ENCODE assay signal across 10 cellular contexts in the genomic region with DNA sequence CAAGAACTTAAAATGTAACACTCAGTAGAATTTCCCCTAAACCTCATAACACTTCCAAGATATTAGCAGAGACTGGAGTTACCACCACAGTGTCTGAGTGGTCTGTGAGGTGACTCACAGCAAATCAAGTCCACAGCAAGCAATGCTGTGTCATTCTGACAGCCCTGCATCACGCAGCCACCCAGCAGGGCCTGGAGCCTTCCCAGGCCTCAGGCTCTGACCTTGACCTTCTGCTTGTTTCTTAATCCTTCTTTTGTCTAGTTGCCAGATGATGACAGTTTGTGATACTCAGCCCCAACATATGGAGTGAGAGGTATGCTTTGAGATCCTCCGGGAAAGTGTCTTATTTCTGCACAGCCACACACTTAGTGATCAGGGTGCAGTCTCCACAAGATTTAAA.
A peak's percentile ranks its signal among the peaks of the same experiment; 100 is the strongest.
DNase-seq lines count a peak whose midpoint lies in the region; ATAC-seq and TF ChIP-seq lines count a peak whose summit lies in the region.
"Had no signal": no experiment of that assay in that cellular context is flagged by ENCODE, and none has a peak within 500 bp of the region (broad histone marks: within the 10 kb centered on the region; RNA-seq: fewer than 3 reads in every experiment).

No MANE protein-coding gene starts in this region.

- H3K27ac ChIP-seq in Panc1 (ENCODE audit: low read length) = no peak overlapping the region
- H3K27ac ChIP-seq: thyroid gland had no signal

- H3K4me3 ChIP-seq in Panc1 (ENCODE audit: low read depth in 2 of 2, low read length in 2 of 2) (no peak overlapping the region), lower leg skin (ENCODE audit: low read depth, poor library complexity, severe bottlenecking) (no peak overlapping the region)
- H3K4me3 ChIP-seq: thyroid gland had no signal

- no peaks in the 10 kb centered on the region for H3K4me1 ChIP-seq in Panc1 (ENCODE audit: control insufficient read depth, insufficient read depth, low read length)
- H3K4me1 ChIP-seq: thyroid gland had no signal

- no peak for TF ChIP-seq POLR2A in lower leg skin (IDR thresholded peaks at IDR 0.05)

- ATAC-seq in Panc1 = 0 out of 2 replicates have a peak, but pooled peaks have one; percentile 66
- ATAC-seq in GM21526 (IDR thresholded peaks at IDR 0.05; ENCODE audit: low FRiP score, unreplicated experiment) = no peak

- POLR2A ChIA-PET in Panc1 (lab: Charles Lee) = no interaction called here

- BruUV-seq in Panc1 (replicated peaks; lab: Mats Ljungman, UMichigan) = no TSS peak

- 83 to 87% methylated on average over 2 of the region's 2 CpGs for WGBS in lower leg skin, 2 donors

- in situ Hi-C loops in Panc1 (cut with HindIII; ENCODE audit: low pct_unique_long_range_greater_than_20kb, low sequenced_read_pairs) = no loop called here

- no peaks in the 10 kb centered on the region for H3K27me3 ChIP-seq in Panc1 (ENCODE audit: control insufficient read depth, insufficient read depth, low read length)
- H3K27me3 ChIP-seq: thyroid gland had no signal

- CTCF ChIA-PET in Panc1 (lab: Charles Lee) = no interaction called here

- intact Hi-C loops in Panc1 (cut with micrococcal nuclease; ENCODE audit: unreplicated experiment) = no loop called here
- intact Hi-C loops in lower leg skin (cut with DNase I; ENCODE audit: low total_unique reads) = no loop called here

- TF ChIP-seq CTCF in Panc1 (IDR thresholded peaks at IDR 0.05) = no peak
- no peak for TF ChIP-seq CTCF in lower leg skin (IDR thresholded peaks at IDR 0.05)

- no peaks in the 10 kb centered on the region for H3K9me3 ChIP-seq in Panc1 (ENCODE audit: control insufficient read depth, insufficient read depth, low read depth, low read length)
- H3K9me3 ChIP-seq: thyroid gland had no signal

- no peaks in the 10 kb centered on the region for H3K36me3 ChIP-seq in Panc1 (ENCODE audit: control insufficient read depth, insufficient read depth, low read length)

- DNase-seq in NCI-H82 (lab: John Stamatoyannopoulos, UW) (peak; percentile 42), NCI-H82 treated with DMSO at 0.1 percent for 48 hours (lab: John Stamatoyannopoulos, UW; ENCODE audit: unreplicated experiment) (no peak), Panc1 (ENCODE audit: low read depth, low spot score) (no peak), epidermal melanocyte (ENCODE audit: insufficient read length, low spot score) (peak; percentile 45), renal cortical epithelial cell (ENCODE audit: low read depth) (peak; percentile 67), lower leg skin (ENCODE audit: low spot score in 2 of 2) (no peak)
- DNase-seq in activated CD8-positive, alpha-beta memory T cell treated with anti-CD3 and anti-CD28 coated beads, Interleukin-2, amount 50 U/mL, for 4 hours = no peak
- DNase-seq: activated gamma-delta T cell treated with Interleukin-2 at 50 U/mL for 16 hours, thyroid gland had no signal

Comparison
In these comparisons a context has a peak if more than half of its experiments do, and no peak if none do; other contexts are left out.
1. DNase-seq: peak in NCI-H82 (single experiment), epidermal melanocyte (single experiment) and renal cortical epithelial cell (single experiment); none in NCI-H82 treated with DMSO at 0.1 percent for 48 hours (single experiment), Panc1 (single experiment), activated CD8-positive, alpha-beta memory T cell treated with anti-CD3 and anti-CD28 coated beads, Interleukin-2, amount 50 U/mL, for 4 hours (single experiment) and lower leg skin (0 of 2).